Comparison of ENCODE assay signal across 8 cellular contexts in the genomic region with DNA sequence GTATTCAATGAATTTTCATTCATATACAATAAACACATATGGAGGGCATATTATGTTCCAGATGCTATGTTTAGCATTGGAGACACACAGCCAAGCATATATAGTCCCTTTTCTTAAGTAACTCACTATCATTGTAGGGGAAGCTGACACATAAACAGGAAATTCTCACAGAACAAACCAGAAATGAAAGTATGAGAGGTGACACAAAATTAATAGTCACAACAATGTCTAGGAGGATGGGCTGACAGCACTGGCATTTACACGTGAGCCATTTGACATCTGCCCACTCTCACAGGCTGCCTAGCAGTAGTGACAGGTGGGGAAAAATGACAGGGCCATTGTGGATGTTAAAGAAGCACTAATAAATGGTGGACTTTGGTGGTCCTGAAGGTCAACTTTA. TPM values are rescaled to one million over a fixed set of nuclear protein-coding genes. Genes with fewer than 3 reads are reported as not detected.
DNase-seq lines count a peak whose midpoint lies in the region; ATAC-seq and TF ChIP-seq lines count a peak whose summit lies in the region.

No MANE protein-coding gene starts in this region.

- CTCF ChIA-PET in activated B cell treated with CpG ODN at 0.5 μM for 24 hours (lab: Charles Lee) = no interaction called here

- H3K9me3 ChIP-seq in endodermal cell (ENCODE audit: control insufficient read depth, low read length) = no peaks in the 10 kb centered on the region

- no peaks in the 10 kb centered on the region for H3K36me3 ChIP-seq in endodermal cell (ENCODE audit: control insufficient read depth, insufficient read depth, low read length)

- no peaks in the 10 kb centered on the region for H3K4me1 ChIP-seq in endodermal cell (ENCODE audit: control insufficient read depth, insufficient read depth, low read length)

- H3K9ac ChIP-seq in endodermal cell (ENCODE audit: extremely low read depth, low read length, poor library complexity, severe bottlenecking) = no peak overlapping the region

- H3K4me3 ChIP-seq in endodermal cell (ENCODE audit: low read length) = no peak overlapping the region

- WGBS in endodermal cell (ENCODE audit: insufficient coverage in 1 of 2, insufficient read length in 1 of 2), 2 experiments = 88% methylated on average over 1 of the region's 1 CpG; no CpG with 5 or more reads in 1 of the 2 experiments

- H3K27me3 Mint-ChIP-seq in activated B cell treated with CpG ODN at 0.5 μM for 24 hours = no peaks in the 10 kb centered on the region
- peaks cover 16% of the 10 kb centered on the region for H3K27me3 Mint-ChIP-seq in endodermal cell (ENCODE audit: insufficient read depth)

- H3K27me3 ChIP-seq in endodermal cell (ENCODE audit: control insufficient read depth, insufficient read depth, low read length, poor library complexity, severe bottlenecking) = peaks cover 11% of the 10 kb centered on the region

- H3K27ac ChIP-seq in epithelial cell of prostate (peak overlapping the region; percentile 90), endodermal cell (ENCODE audit: low read depth, low read length) (no peak overlapping the region)

- DNase-seq in KBM-7 (peak; percentile 18), activated B cell treated with CpG ODN at 0.5 μM for 24 hours (no peak), epithelial cell of prostate (ENCODE audit: low read depth, low spot score) (no peak), NCI-H146 (lab: John Stamatoyannopoulos, UW) (no peak), NCI-H2107 (lab: John Stamatoyannopoulos, UW) (no peak), endodermal cell (no peak)
- DNase-seq in stimulated activated CD8-positive, alpha-beta memory T cell treated with anti-CD3 and anti-CD28 coated beads, Interleukin-12 subunit alpha, Interleukin-12 subunit beta, amount 100 ng/mL, for 1 hour (ENCODE audit: low read depth) = peak; percentile 24

- POLR2A ChIA-PET in activated B cell treated with CpG ODN at 0.5 μM for 24 hours (lab: Charles Lee) = interaction anchor here (3.0 to 8.3 kb wide), 2 partner anchors 21 to 39 kb away, joined by 19 to 417 read pairs; a partner anchor contains a TSS

- H3K4me3 Mint-ChIP-seq in activated B cell treated with CpG ODN at 0.5 μM for 24 hours (peak overlapping the region; percentile 58), endodermal cell (no peak overlapping the region)

- H3K27ac Mint-ChIP-seq in activated B cell treated with CpG ODN at 0.5 μM for 24 hours (peak overlapping the region; percentile 96), endodermal cell (no peak overlapping the region)

- no peak for ATAC-seq in activated B cell treated with CpG ODN at 0.5 μM for 24 hours (ENCODE audit: low read depth)
- no peak for ATAC-seq in HG02885 (IDR thresholded peaks at IDR 0.05; ENCODE audit: poor library complexity, unreplicated experiment)

- H3K4me1 Mint-ChIP-seq in activated B cell treated with CpG ODN at 0.5 μM for 24 hours (peaks cover 60% of the 10 kb centered on the region), endodermal cell (peaks cover 15% of the 10 kb centered on the region)

- in situ Hi-C loops in KBM-7 (cut with MboI; ENCODE audit: low pct_unique_long_range_greater_than_20kb, low sequenced_read_pairs) = no loop called here

- TF ChIP-seq CTCF in activated B cell treated with CpG ODN at 0.5 μM for 24 hours (IDR thresholded peaks at IDR 0.05) (no peak), endodermal cell (conservative IDR thresholded peaks at IDR 0.05) (no peak)

- intact Hi-C loops in activated B cell treated with CpG ODN at 0.5 μM for 24 hours (cut with micrococcal nuclease) = loop anchor here (1.0 to 2.0 kb wide), 2 partner anchors 9 to 31 kb away; no protein-coding TSS in a partner anchor

- peaks cover 23% of the 10 kb centered on the region for H3K36me3 Mint-ChIP-seq in activated B cell treated with CpG ODN at 0.5 μM for 24 hours (ENCODE audit: low read depth)
- no peaks in the 10 kb centered on the region for H3K36me3 Mint-ChIP-seq in endodermal cell (ENCODE audit: low read depth)

- H3K9me3 Mint-ChIP-seq in activated B cell treated with CpG ODN at 0.5 μM for 24 hours (no peaks in the 10 kb centered on the region), endodermal cell (no peaks in the 10 kb centered on the region)

RNA-seq across cellular contexts. Expression of a gene that starts 2.6 kb away (rescaled TPM):
- total RNA-seq in activated B cell treated with CpG ODN at 0.5 μM for 24 hours (72.2 and 75.3 TPM in 2 replicates), endodermal cell (10 to 100 TPM; 26.0 to 37.1 TPM)
- 8.4 TPM for polyA plus RNA-seq in endodermal cell (2013, experiment 1 of 2)
- polyA plus RNA-seq in endodermal cell (2013, experiment 2 of 2) = 11.5 TPM

RNA-seq across cellular contexts. Expression of a gene that starts 40.9 kb away (rescaled TPM):
- total RNA-seq in activated B cell treated with CpG ODN at 0.5 μM for 24 hours (31.7 and 38.3 TPM in 2 replicates), endodermal cell (10 to 100 TPM; 31.7 to 46.4 TPM)
- polyA plus RNA-seq in endodermal cell (2013, experiment 1 of 2) = 31.7 TPM
- 33.2 TPM for polyA plus RNA-seq in endodermal cell (2013, experiment 2 of 2)

Comparison
In these comparisons a context has a peak if more than half of its experiments do, and no peak if none do; other contexts are left out.
1. DNase-seq: peak in KBM-7 (single experiment) and stimulated activated CD8-positive, alpha-beta memory T cell treated with anti-CD3 and anti-CD28 coated beads, Interleukin-12 subunit alpha, Interleukin-12 subunit beta, amount 100 ng/mL, for 1 hour (single experiment); none in activated B cell treated with CpG ODN at 0.5 μM for 24 hours (single experiment), epithelial cell of prostate (single experiment), NCI-H146 (single experiment), NCI-H2107 (single experiment) and endodermal cell (single experiment).